Comparison of ENCODE assay signal across 1 cellular context in the genomic region with DNA sequence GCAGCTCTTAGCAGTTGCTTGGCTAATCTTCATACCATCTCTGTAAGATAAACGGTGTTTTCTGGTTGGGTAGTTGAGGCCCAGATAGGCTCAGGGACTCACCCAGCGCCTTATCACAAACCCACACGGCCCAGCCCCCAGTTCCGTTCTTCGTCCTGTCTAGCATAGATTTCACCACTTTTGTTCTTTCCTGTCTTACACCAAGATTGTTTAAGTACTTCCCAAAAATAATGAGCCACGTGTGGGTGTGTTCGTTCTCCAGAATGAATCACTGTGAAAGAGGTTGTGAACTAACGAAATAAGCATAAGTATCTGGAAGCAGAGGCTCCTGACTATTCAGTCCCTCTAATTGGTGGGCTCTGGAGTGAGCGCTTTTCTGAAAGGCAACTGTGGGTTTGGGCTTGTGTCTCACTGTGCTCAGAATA.
TF ChIP-seq lines count a peak whose summit lies in the region.

No MANE protein-coding gene starts in this region.

TF ChIP-seq in K562, 482 proteins besides CTCF, POLR2A, EP300 and RAD21 (continued from another document and continues in another):
- TF ChIP-seq, protein P1, sequence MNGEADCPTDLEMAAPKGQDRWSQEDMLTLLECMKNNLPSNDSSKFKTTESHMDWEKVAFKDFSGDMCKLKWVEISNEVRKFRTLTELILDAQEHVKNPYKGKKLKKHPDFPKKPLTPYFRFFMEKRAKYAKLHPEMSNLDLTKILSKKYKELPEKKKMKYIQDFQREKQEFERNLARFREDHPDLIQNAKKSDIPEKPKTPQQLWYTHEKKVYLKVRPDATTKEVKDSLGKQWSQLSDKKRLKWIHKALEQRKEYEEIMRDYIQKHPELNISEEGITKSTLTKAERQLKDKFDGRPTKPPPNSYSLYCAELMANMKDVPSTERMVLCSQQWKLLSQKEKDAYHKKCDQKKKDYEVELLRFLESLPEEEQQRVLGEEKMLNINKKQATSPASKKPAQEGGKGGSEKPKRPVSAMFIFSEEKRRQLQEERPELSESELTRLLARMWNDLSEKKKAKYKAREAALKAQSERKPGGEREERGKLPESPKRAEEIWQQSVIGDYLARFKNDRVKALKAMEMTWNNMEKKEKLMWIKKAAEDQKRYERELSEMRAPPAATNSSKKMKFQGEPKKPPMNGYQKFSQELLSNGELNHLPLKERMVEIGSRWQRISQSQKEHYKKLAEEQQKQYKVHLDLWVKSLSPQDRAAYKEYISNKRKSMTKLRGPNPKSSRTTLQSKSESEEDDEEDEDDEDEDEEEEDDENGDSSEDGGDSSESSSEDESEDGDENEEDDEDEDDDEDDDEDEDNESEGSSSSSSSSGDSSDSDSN (IDR thresholded peaks at IDR 0.05; ENCODE audit: borderline replicate concordance in 1 of 2, low read depth in 2 of 2, low read length in 2 of 2) = no peak
- peak; percentile 13 for TF ChIP-seq U2AF1 (optimal IDR thresholded peaks at IDR 0.05; ENCODE audit: low read depth, low read length)
- TF ChIP-seq, protein P2, sequence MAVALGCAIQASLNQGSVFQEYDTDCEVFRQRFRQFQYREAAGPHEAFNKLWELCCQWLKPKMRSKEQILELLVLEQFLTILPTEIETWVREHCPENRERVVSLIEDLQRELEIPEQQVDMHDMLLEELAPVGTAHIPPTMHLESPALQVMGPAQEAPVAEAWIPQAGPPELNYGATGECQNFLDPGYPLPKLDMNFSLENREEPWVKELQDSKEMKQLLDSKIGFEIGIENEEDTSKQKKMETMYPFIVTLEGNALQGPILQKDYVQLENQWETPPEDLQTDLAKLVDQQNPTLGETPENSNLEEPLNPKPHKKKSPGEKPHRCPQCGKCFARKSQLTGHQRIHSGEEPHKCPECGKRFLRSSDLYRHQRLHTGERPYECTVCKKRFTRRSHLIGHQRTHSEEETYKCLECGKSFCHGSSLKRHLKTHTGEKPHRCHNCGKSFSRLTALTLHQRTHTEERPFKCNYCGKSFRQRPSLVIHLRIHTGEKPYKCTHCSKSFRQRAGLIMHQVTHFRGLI (CRISPR knock-in tag; IDR thresholded peaks at IDR 0.05) = 0 out of 2 replicates have a peak, but pooled peaks have one; percentile 3
- no peak for TF ChIP-seq BRF1 (IDR thresholded peaks at IDR 0.05; ENCODE audit: borderline replicate concordance, extremely low read depth, insufficient read length)
- TF ChIP-seq, protein P3, sequence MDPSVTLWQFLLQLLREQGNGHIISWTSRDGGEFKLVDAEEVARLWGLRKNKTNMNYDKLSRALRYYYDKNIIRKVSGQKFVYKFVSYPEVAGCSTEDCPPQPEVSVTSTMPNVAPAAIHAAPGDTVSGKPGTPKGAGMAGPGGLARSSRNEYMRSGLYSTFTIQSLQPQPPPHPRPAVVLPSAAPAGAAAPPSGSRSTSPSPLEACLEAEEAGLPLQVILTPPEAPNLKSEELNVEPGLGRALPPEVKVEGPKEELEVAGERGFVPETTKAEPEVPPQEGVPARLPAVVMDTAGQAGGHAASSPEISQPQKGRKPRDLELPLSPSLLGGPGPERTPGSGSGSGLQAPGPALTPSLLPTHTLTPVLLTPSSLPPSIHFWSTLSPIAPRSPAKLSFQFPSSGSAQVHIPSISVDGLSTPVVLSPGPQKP (CRISPR knock-in tag; IDR thresholded peaks at IDR 0.05) = no peak
- no peak for TF ChIP-seq SIX5 (IDR thresholded peaks at IDR 0.05; ENCODE audit: borderline replicate concordance in 1 of 2, insufficient read depth in 1 of 2, low read depth in 1 of 2, low read length in 2 of 2)
- TF ChIP-seq CBFA2T3 (IDR thresholded peaks at IDR 0.05) = peak; percentile 97
- TF ChIP-seq FOXK2 (conservative IDR thresholded peaks at IDR 0.05 in 1 of 2, IDR thresholded peaks at IDR 0.05 in 1 of 2; ENCODE audit: low read depth in 2 of 2) = peak; percentile 74 to 78
- no peak for TF ChIP-seq ZNF232 (CRISPR knock-in tag; IDR thresholded peaks at IDR 0.05)
- TF ChIP-seq ZEB2 (IDR thresholded peaks at IDR 0.05) = peak; percentile 86
- no peak for TF ChIP-seq CAMTA2 (CRISPR knock-in tag; conservative IDR thresholded peaks at IDR 0.05)
- no peak for TF ChIP-seq NCOA6 (IDR thresholded peaks at IDR 0.05)
- no peak for TF ChIP-seq HIVEP1 (CRISPR knock-in tag; IDR thresholded peaks at IDR 0.05)
- TF ChIP-seq, protein P4, sequence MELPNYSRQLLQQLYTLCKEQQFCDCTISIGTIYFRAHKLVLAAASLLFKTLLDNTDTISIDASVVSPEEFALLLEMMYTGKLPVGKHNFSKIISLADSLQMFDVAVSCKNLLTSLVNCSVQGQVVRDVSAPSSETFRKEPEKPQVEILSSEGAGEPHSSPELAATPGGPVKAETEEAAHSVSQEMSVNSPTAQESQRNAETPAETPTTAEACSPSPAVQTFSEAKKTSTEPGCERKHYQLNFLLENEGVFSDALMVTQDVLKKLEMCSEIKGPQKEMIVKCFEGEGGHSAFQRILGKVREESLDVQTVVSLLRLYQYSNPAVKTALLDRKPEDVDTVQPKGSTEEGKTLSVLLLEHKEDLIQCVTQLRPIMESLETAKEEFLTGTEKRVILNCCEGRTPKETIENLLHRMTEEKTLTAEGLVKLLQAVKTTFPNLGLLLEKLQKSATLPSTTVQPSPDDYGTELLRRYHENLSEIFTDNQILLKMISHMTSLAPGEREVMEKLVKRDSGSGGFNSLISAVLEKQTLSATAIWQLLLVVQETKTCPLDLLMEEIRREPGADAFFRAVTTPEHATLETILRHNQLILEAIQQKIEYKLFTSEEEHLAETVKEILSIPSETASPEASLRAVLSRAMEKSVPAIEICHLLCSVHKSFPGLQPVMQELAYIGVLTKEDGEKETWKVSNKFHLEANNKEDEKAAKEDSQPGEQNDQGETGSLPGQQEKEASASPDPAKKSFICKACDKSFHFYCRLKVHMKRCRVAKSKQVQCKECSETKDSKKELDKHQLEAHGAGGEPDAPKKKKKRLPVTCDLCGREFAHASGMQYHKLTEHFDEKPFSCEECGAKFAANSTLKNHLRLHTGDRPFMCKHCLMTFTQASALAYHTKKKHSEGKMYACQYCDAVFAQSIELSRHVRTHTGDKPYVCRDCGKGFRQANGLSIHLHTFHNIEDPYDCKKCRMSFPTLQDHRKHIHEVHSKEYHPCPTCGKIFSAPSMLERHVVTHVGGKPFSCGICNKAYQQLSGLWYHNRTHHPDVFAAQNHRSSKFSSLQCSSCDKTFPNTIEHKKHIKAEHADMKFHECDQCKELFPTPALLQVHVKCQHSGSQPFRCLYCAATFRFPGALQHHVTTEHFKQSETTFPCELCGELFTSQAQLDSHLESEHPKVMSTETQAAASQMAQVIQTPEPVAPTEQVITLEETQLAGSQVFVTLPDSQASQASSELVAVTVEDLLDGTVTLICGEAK (IDR thresholded peaks at IDR 0.05) = no peak
- TF ChIP-seq, protein P4 (CRISPR knock-in tag; IDR thresholded peaks at IDR 0.05) = no peak
- TF ChIP-seq, protein P5, sequence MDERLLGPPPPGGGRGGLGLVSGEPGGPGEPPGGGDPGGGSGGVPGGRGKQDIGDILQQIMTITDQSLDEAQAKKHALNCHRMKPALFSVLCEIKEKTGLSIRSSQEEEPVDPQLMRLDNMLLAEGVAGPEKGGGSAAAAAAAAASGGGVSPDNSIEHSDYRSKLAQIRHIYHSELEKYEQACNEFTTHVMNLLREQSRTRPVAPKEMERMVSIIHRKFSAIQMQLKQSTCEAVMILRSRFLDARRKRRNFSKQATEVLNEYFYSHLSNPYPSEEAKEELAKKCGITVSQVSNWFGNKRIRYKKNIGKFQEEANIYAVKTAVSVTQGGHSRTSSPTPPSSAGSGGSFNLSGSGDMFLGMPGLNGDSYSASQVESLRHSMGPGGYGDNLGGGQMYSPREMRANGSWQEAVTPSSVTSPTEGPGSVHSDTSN (CRISPR knock-in tag; IDR thresholded peaks at IDR 0.05; ENCODE audit: low read depth) = no peak
- TF ChIP-seq, protein P5 (tag; conservative IDR thresholded peaks at IDR 0.05; ENCODE audit: low read depth) = peak; percentile 42; the same call in 1 of the 2 replicates
- no peak for TF ChIP-seq NR2C1 (IDR thresholded peaks at IDR 0.05)
- TF ChIP-seq NR2C1 (tag; IDR thresholded peaks at IDR 0.05) = peak; percentile 49; the same call in 1 of the 2 replicates
- TF ChIP-seq MECOM (CRISPR knock-in tag; IDR thresholded peaks at IDR 0.05) = no peak
- TF ChIP-seq PTBP1 (IDR thresholded peaks at IDR 0.05; ENCODE audit: low read depth, low read length) = no peak
- 0 out of 2 replicates have a peak, but pooled peaks have one; percentile 33 for TF ChIP-seq ZNF583 (CRISPR knock-in tag; IDR thresholded peaks at IDR 0.05)
- TF ChIP-seq KLF1 (tag; IDR thresholded peaks at IDR 0.05) = no peak
- peak; percentile 43; the same call in 1 of the 2 replicates for TF ChIP-seq NFE2 (IDR thresholded peaks at IDR 0.05; ENCODE audit: low read depth)
- TF ChIP-seq, protein P6, sequence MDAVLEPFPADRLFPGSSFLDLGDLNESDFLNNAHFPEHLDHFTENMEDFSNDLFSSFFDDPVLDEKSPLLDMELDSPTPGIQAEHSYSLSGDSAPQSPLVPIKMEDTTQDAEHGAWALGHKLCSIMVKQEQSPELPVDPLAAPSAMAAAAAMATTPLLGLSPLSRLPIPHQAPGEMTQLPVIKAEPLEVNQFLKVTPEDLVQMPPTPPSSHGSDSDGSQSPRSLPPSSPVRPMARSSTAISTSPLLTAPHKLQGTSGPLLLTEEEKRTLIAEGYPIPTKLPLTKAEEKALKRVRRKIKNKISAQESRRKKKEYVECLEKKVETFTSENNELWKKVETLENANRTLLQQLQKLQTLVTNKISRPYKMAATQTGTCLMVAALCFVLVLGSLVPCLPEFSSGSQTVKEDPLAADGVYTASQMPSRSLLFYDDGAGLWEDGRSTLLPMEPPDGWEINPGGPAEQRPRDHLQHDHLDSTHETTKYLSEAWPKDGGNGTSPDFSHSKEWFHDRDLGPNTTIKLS (IDR thresholded peaks at IDR 0.05; ENCODE audit: borderline replicate concordance, low read depth) = 0 out of 2 replicates have a peak, but pooled peaks have one; percentile 17
- TF ChIP-seq, protein P7, sequence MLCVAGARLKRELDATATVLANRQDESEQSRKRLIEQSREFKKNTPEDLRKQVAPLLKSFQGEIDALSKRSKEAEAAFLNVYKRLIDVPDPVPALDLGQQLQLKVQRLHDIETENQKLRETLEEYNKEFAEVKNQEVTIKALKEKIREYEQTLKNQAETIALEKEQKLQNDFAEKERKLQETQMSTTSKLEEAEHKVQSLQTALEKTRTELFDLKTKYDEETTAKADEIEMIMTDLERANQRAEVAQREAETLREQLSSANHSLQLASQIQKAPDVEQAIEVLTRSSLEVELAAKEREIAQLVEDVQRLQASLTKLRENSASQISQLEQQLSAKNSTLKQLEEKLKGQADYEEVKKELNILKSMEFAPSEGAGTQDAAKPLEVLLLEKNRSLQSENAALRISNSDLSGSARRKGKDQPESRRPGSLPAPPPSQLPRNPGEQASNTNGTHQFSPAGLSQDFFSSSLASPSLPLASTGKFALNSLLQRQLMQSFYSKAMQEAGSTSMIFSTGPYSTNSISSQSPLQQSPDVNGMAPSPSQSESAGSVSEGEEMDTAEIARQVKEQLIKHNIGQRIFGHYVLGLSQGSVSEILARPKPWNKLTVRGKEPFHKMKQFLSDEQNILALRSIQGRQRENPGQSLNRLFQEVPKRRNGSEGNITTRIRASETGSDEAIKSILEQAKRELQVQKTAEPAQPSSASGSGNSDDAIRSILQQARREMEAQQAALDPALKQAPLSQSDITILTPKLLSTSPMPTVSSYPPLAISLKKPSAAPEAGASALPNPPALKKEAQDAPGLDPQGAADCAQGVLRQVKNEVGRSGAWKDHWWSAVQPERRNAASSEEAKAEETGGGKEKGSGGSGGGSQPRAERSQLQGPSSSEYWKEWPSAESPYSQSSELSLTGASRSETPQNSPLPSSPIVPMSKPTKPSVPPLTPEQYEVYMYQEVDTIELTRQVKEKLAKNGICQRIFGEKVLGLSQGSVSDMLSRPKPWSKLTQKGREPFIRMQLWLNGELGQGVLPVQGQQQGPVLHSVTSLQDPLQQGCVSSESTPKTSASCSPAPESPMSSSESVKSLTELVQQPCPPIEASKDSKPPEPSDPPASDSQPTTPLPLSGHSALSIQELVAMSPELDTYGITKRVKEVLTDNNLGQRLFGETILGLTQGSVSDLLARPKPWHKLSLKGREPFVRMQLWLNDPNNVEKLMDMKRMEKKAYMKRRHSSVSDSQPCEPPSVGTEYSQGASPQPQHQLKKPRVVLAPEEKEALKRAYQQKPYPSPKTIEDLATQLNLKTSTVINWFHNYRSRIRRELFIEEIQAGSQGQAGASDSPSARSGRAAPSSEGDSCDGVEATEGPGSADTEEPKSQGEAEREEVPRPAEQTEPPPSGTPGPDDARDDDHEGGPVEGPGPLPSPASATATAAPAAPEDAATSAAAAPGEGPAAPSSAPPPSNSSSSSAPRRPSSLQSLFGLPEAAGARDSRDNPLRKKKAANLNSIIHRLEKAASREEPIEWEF (CRISPR knock-in tag; IDR thresholded peaks at IDR 0.05) = no peak
- TF ChIP-seq ZNF217 (CRISPR knock-in tag; IDR thresholded peaks at IDR 0.05) = no peak
- no peak for TF ChIP-seq SP1 (CRISPR knock-in tag; IDR thresholded peaks at IDR 0.05)
